ENCODE assay signal across 19 cellular contexts in the genomic region with DNA sequence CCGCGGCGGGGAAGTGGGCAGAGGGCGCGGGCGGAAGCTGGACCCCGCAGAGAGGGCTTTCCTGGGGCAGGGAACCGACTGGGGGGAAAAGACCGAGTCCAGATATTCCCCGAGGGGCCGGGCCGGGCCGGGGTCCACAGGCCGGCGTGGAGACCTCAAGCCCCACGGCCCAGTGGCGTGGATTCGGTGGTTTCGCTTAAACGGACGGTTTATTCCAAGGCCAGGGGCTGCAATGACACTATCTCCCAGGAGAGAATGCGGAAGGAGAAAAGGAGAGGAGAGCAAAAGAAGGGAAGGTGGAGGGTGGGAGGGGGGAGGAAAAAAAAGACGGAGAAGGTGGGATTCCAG. TPM values are rescaled to one million over a fixed set of nuclear protein-coding genes. Genes with fewer than 3 reads are reported as not detected.
A peak's percentile ranks its signal among the peaks of the same experiment; 100 is the strongest.
DNase-seq lines count a peak whose midpoint lies in the region; TF ChIP-seq lines count a peak whose summit lies in the region.
"Had no signal": no experiment of that assay in that cellular context is flagged by ENCODE, and none has a peak within 500 bp of the region (broad histone marks: within the 10 kb centered on the region; RNA-seq: fewer than 3 reads in every experiment).

No MANE protein-coding gene starts in this region.

- H4K8ac ChIP-seq in neuronal stem cell (ENCODE audit: low read depth, low read length), result no peak overlapping the region

- H3K9me3 Mint-ChIP-seq in activated T-cell treated with anti-CD3 and anti-CD28 coated beads, Interleukin-2, amount 50 U/mL, for 24 hours, result no peaks in the 10 kb centered on the region
- H3K9me3 Mint-ChIP-seq: activated CD4-positive, alpha-beta memory T cell treated with anti-CD3 and anti-CD28 coated beads, Interleukin-2, amount 10 ng/mL, durations not matched to agents 7 days and 5 days; memory B cell had no signal

- H3K27me3 Mint-ChIP-seq in activated T-cell treated with anti-CD3 and anti-CD28 coated beads, Interleukin-2, amount 50 U/mL, for 24 hours, result peaks cover 77% of the 10 kb centered on the region

- TF ChIP-seq CTCF in left ventricle myocardium inferior (IDR thresholded peaks at IDR 0.05; ENCODE audit: borderline replicate concordance) (no peak), right atrium auricular region (IDR thresholded peaks at IDR 0.05) (no peak), dorsolateral prefrontal cortex (IDR thresholded peaks at IDR 0.05 in 54 of 56, conservative IDR thresholded peaks at IDR 0.05 in 2 of 56; ENCODE audit: low read depth in 1 of 56, partially characterized antibody in 56 of 56) (no peak)

- no peaks in the 10 kb centered on the region for H3K36me3 Mint-ChIP-seq in activated T-cell treated with anti-CD3 and anti-CD28 coated beads, Interleukin-2, amount 50 U/mL, for 24 hours (ENCODE audit: low read depth)

- H4K91ac ChIP-seq in neuronal stem cell (ENCODE audit: low read depth, low read length, poor library complexity), result no peak overlapping the region

- H3K4me3 ChIP-seq in left ventricle myocardium inferior, result peak overlapping the region; percentile 49
- peak overlapping the region in 1 of 2 donors; percentile 24 for H3K4me3 ChIP-seq in right atrium auricular region
- peak overlapping the region in 29 of 59 donors; percentile 4 to 50 (median 22) for H3K4me3 ChIP-seq in dorsolateral prefrontal cortex
- peak overlapping the region in 1 of 2 donors; percentile 6 for H3K4me3 ChIP-seq in neuronal stem cell (ENCODE audit: low read length in 2 of 2)
- H3K4me3 ChIP-seq in MG63, result no peak overlapping the region; the same call in 1 of the 2 replicates

- H3K27me3 ChIP-seq in left ventricle myocardium inferior (ENCODE audit: low read depth) (peaks cover 82% of the 10 kb centered on the region), right atrium auricular region (peaks cover 34 to 50% of the 10 kb centered on the region in 2 donors), dorsolateral prefrontal cortex (peaks cover 0 to 100% (median 84%) of the 10 kb centered on the region in 45 donors), neuronal stem cell (ENCODE audit: control insufficient read depth in 3 of 3, insufficient read depth in 3 of 3, low read depth in 1 of 3, low read length in 3 of 3) (peaks cover 17 to 77% (median 54%) of the 10 kb centered on the region in 3 experiments), MG63 (peaks cover 12% of the 10 kb centered on the region; the same call in 1 of the 2 replicates)

- H2BK12ac ChIP-seq in neuronal stem cell (ENCODE audit: low read length), result no peak overlapping the region

- H3K36me3 ChIP-seq in left ventricle myocardium inferior (no peaks in the 10 kb centered on the region), right atrium auricular region (no peaks in the 10 kb centered on the region), neuronal stem cell (replicated peaks in 1 of 2; ENCODE audit: control insufficient read depth in 2 of 2, insufficient read depth in 2 of 2, low read length in 2 of 2) (peaks cover 0 to 3% of the 10 kb centered on the region in 2 donors), MG63 (no peaks in the 10 kb centered on the region)

- peaks cover 13% of the 10 kb centered on the region for H3K4me1 Mint-ChIP-seq in activated T-cell treated with anti-CD3 and anti-CD28 coated beads, Interleukin-2, amount 50 U/mL, for 24 hours (ENCODE audit: low read depth)

- no peak overlapping the region for H3K27ac Mint-ChIP-seq in activated T-cell treated with anti-CD3 and anti-CD28 coated beads, Interleukin-2, amount 50 U/mL, for 24 hours
- H3K27ac Mint-ChIP-seq: activated CD4-positive, alpha-beta memory T cell treated with anti-CD3 and anti-CD28 coated beads, Interleukin-2, amount 10 ng/mL, durations not matched to agents 7 days and 5 days; memory B cell had no signal

- H2AK5ac ChIP-seq in neuronal stem cell (ENCODE audit: low read depth, low read length), result no peak overlapping the region

- H3K23ac ChIP-seq in neuronal stem cell (ENCODE audit: low read depth, low read length, poor library complexity), result no peak overlapping the region

- H3K4me2 ChIP-seq in neuronal stem cell (ENCODE audit: insufficient read depth, low read length, poor library complexity, severe bottlenecking), result peak overlapping the region; percentile 2
- H3K4me2 ChIP-seq: SK-N-SH had no signal

- H3K4me1 ChIP-seq in left ventricle myocardium inferior (peaks cover 15% of the 10 kb centered on the region), right atrium auricular region (peaks cover 0 to 21% of the 10 kb centered on the region in 2 donors), neuronal stem cell (ENCODE audit: control insufficient read depth in 2 of 2, insufficient read depth in 1 of 2, low read depth in 1 of 2, low read length in 2 of 2) (peaks cover 0 to 5% of the 10 kb centered on the region in 2 donors)

- H2BK5ac ChIP-seq in neuronal stem cell (ENCODE audit: low read length), result no peak overlapping the region

- H3K79me1 ChIP-seq in neuronal stem cell (ENCODE audit: low read depth, low read length), result no peaks in the 10 kb centered on the region

- H3K14ac ChIP-seq in neuronal stem cell (ENCODE audit: low read length), result no peak overlapping the region

- intact Hi-C loops in left ventricle myocardium inferior (cut with micrococcal nuclease) (no loop called here), dorsolateral prefrontal cortex (cut with DNase I) (no loop called here)

- WGBS in neuronal stem cell (ENCODE audit: extremely low coverage in 2 of 2, insufficient read length in 2 of 2, insufficient replicate concordance in 1 of 2), 2 donors, result no CpG with 5 or more reads among the region's 23 CpGs

- no peak for DNase-seq in left ventricle myocardium inferior
- no peak for DNase-seq in right atrium auricular region (ENCODE audit: low spot score)
- DNase-seq in dorsolateral prefrontal cortex, result no peak
- no peak for DNase-seq in neuronal stem cell (ENCODE audit: low spot score)
- DNase-seq in SKM-1 (lab: John Stamatoyannopoulos, UW; ENCODE audit: unreplicated experiment), result no peak
- no peak for DNase-seq in MG63
- DNase-seq in activated T-cell treated with anti-CD3 and anti-CD28 coated beads, Interleukin-2, amount 50 U/mL, for 24 hours, result no peak
- DNase-seq in DMS153 treated with DMSO at 0.1 percent for 48 hours (lab: John Stamatoyannopoulos, UW; ENCODE audit: unreplicated experiment), result no peak
- DNase-seq: ACHN; activated CD4-positive, alpha-beta memory T cell treated with anti-CD3 and anti-CD28 coated beads, Interleukin-2, amount 10 ng/mL, durations not matched to agents 7 days and 5 days; aorta; NCI-H1930; NCI-H524; nucleus accumbens; OCI-M1; SK-N-SH; stimulated activated CD4-positive, alpha-beta T cell treated with anti-CD3 and anti-CD28 coated beads, Interleukin-12 subunit alpha, Interleukin-12 subunit beta, amount 100 ng/mL, for 4 hours had no signal

- no peak overlapping the region for H3K4ac ChIP-seq in neuronal stem cell (ENCODE audit: low read length)

- H3K4me3 Mint-ChIP-seq in activated T-cell treated with anti-CD3 and anti-CD28 coated beads, Interleukin-2, amount 50 U/mL, for 24 hours, result no peak overlapping the region
- H3K4me3 Mint-ChIP-seq: activated CD4-positive, alpha-beta memory T cell treated with anti-CD3 and anti-CD28 coated beads, Interleukin-2, amount 10 ng/mL, durations not matched to agents 7 days and 5 days; memory B cell had no signal

- no peak overlapping the region for H3K9ac ChIP-seq in neuronal stem cell (ENCODE audit: low read depth, low read length, poor library complexity)
- H3K9ac ChIP-seq: SK-N-SH had no signal

- peak overlapping the region; percentile 28 for H3K18ac ChIP-seq in neuronal stem cell (ENCODE audit: low read length)

- no peak overlapping the region for H2BK15ac ChIP-seq in neuronal stem cell (ENCODE audit: low read length)

- H3K27ac ChIP-seq in left ventricle myocardium inferior (replicated peaks), result no peak overlapping the region
- H3K27ac ChIP-seq in right atrium auricular region, result no peak overlapping the region
- peak overlapping the region in 32 of 59 donors; percentile 6 to 69 (median 48) for H3K27ac ChIP-seq in dorsolateral prefrontal cortex
- no peak overlapping the region for H3K27ac ChIP-seq in neuronal stem cell (replicated peaks; ENCODE audit: low read length)

- H3K9me3 ChIP-seq in left ventricle myocardium inferior (replicated peaks), result no peaks in the 10 kb centered on the region
- H3K9me3 ChIP-seq in right atrium auricular region, result no peaks in the 10 kb centered on the region
- no peaks in the 10 kb centered on the region for H3K9me3 ChIP-seq in neuronal stem cell (replicated peaks in 1 of 2; ENCODE audit: control insufficient read depth in 2 of 2, insufficient read depth in 1 of 2, low read depth in 1 of 2, low read length in 2 of 2)
- no peaks in the 10 kb centered on the region for H3K9me3 ChIP-seq in MG63
- H3K9me3 ChIP-seq: SK-N-SH had no signal

- no peak overlapping the region for H2BK120ac ChIP-seq in neuronal stem cell (ENCODE audit: low read depth, low read length)

- peak overlapping the region; percentile 68 for H2AFZ ChIP-seq in neuronal stem cell (ENCODE audit: low read length)

RNA-seq across cellular contexts. Expression of gene ARX, which starts 10.8 kb away (rescaled TPM):
- total RNA-seq in left ventricle myocardium inferior (not detected), right atrium auricular region (not detected), dorsolateral prefrontal cortex (10 to 100 TPM in 86 of 120 experiments, 1 to 10 TPM in 34; 4.5 to 19.3 (median 11.3) TPM)
- polyA plus RNA-seq in neuronal stem cell (2013, experiment 1 of 2), result 1.4 TPM
- polyA plus RNA-seq in neuronal stem cell (2013, experiment 2 of 2), result 1.4 TPM
- total RNA-seq in MG63 (2014; rRNA removed; shearing (Covaris generic); ENCODE audit: low replicate concordance), result not detected in 2 replicates
- total RNA-seq: activated CD4-positive, alpha-beta memory T cell treated with anti-CD3 and anti-CD28 coated beads, Interleukin-2, amount 10 ng/mL, durations not matched to agents 7 days and 5 days; aorta; dermis microvascular lymphatic vessel endothelial cell had no signal
- polyA plus RNA-seq: aorta, SK-N-SH had no signal

Comparison
In these comparisons a context has a peak if more than half of its experiments do, and no peak if none do; other contexts are left out.
1. H3K27ac ChIP-seq: peak in dorsolateral prefrontal cortex (32 of 59); none in left ventricle myocardium inferior (single experiment), right atrium auricular region (0 of 2) and neuronal stem cell (single experiment).